1 cellular context compared by ENCODE assay signal in the genomic region with DNA sequence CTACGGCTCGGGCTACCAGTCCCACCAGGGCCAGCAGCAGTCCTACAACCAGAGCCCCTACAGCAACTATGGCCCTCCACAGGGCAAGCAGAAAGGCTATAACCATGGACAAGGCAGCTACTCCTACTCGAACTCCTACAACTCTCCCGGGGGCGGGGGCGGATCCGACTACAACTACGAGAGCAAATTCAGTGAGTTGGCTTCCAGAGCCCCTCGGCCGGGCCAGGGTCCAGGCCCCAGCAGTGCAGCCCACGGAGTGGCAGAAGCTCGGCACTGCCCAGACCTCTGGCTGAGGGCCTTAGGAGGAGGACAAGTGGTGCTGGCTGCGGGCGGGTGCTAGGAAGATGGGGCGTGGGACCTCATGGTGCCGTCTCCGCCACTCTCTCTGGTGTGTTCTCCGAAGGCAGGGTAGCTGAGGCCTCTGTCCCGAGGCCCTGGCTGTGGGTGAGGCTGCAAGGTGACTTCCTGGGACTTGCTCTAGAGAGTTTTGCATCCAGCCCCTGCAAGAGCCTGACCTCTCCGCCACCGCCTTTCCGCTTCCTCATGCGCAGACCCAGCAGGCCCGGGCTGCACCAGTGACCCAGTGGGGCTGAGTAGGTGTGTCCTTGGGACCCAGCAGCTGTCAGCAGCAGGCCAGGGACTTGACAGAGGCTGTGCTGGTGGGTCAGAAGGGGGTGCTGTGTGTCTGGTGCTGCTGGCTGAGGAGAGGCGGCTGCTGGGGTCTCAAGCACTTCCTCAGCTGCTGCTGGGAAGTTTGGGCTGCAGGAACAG.
TF ChIP-seq lines count a peak whose summit lies in the region.

No MANE protein-coding gene starts in this region.

TF ChIP-seq in GM23338, 12 proteins besides CTCF, POLR2A, EP300 and RAD21 (continued from another document):
- TF ChIP-seq, protein P1, sequence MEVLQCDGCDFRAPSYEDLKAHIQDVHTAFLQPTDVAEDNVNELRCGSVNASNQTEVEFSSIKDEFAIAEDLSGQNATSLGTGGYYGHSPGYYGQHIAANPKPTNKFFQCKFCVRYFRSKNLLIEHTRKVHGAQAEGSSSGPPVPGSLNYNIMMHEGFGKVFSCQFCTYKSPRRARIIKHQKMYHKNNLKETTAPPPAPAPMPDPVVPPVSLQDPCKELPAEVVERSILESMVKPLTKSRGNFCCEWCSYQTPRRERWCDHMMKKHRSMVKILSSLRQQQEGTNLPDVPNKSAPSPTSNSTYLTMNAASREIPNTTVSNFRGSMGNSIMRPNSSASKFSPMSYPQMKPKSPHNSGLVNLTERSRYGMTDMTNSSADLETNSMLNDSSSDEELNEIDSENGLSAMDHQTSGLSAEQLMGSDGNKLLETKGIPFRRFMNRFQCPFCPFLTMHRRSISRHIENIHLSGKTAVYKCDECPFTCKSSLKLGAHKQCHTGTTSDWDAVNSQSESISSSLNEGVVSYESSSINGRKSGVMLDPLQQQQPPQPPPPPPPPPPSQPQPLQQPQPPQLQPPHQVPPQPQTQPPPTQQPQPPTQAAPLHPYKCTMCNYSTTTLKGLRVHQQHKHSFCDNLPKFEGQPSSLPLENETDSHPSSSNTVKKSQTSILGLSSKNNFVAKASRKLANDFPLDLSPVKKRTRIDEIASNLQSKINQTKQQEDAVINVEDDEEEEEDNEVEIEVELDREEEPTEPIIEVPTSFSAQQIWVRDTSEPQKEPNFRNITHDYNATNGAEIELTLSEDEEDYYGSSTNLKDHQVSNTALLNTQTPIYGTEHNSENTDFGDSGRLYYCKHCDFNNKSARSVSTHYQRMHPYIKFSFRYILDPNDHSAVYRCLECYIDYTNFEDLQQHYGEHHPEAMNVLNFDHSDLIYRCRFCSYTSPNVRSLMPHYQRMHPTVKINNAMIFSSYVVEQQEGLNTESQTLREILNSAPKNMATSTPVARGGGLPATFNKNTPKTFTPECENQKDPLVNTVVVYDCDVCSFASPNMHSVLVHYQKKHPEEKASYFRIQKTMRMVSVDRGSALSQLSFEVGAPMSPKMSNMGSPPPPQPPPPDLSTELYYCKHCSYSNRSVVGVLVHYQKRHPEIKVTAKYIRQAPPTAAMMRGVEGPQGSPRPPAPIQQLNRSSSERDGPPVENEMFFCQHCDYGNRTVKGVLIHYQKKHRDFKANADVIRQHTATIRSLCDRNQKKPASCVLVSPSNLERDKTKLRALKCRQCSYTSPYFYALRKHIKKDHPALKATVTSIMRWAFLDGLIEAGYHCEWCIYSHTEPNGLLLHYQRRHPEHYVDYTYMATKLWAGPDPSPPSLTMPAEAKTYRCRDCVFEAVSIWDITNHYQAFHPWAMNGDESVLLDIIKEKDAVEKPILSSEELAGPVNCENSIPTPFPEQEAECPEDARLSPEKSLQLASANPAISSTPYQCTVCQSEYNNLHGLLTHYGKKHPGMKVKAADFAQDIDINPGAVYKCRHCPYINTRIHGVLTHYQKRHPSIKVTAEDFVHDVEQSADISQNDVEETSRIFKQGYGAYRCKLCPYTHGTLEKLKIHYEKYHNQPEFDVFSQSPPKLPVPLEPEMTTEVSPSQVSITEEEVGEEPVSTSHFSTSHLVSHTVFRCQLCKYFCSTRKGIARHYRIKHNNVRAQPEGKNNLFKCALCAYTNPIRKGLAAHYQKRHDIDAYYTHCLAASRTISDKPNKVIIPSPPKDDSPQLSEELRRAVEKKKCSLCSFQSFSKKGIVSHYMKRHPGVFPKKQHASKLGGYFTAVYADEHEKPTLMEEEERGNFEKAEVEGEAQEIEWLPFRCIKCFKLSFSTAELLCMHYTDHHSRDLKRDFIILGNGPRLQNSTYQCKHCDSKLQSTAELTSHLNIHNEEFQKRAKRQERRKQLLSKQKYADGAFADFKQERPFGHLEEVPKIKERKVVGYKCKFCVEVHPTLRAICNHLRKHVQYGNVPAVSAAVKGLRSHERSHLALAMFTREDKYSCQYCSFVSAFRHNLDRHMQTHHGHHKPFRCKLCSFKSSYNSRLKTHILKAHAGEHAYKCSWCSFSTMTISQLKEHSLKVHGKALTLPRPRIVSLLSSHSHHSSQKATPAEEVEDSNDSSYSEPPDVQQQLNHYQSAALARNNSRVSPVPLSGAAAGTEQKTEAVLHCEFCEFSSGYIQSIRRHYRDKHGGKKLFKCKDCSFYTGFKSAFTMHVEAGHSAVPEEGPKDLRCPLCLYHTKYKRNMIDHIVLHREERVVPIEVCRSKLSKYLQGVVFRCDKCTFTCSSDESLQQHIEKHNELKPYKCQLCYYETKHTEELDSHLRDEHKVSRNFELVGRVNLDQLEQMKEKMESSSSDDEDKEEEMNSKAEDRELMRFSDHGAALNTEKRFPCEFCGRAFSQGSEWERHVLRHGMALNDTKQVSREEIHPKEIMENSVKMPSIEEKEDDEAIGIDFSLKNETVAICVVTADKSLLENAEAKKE (CRISPR knock-in tag; IDR thresholded peaks at IDR 0.05): no peak
- no peak for TF ChIP-seq CREB1 (CRISPR knock-in tag; IDR thresholded peaks at IDR 0.05; ENCODE audit: low read depth)
- TF ChIP-seq STAT1 (IDR thresholded peaks at IDR 0.05; ENCODE audit: unreplicated experiment): no peak
